In the genomic region with DNA sequence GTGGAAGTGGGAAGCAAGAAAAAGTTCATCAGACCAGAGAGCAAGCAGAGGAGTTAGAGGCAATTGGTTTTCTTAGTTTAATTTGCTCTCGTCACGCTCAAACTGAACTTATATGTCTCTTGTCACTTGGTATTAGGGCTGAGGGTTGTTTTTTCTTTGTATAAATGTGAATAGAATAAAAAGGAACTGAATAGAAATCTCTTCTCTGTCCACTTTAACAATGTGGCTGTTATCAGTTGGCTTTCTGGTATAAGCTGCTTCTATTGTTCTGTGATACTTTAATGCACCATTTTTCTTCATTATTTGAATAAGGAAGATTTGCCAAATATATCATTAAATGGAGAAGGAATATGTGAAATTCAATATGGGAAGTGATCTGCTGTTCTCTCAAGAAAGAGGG, we compare ENCODE assay signal across 21 cellular contexts.
"Had no signal": no experiment of that assay in that cellular context is flagged by ENCODE, and none has a peak within 500 bp of the region (broad histone marks: within the 10 kb centered on the region; RNA-seq: fewer than 3 reads in every experiment).

No MANE protein-coding gene starts in this region.

- H3K4me1 ChIP-seq: psoas muscle, upper lobe of left lung had no signal

- ATAC-seq: left lobe of liver; naive thymus-derived CD8-positive, alpha-beta T cell; psoas muscle; right cardiac atrium; stimulated activated naive B cell treated with anti-CD40 and anti-IgM and Interleukin-4, amounts not matched to agents 10 μg/mL and 1 μg/mL and 100 μg/mL, for 72 hours; stimulated activated naive CD8-positive, alpha-beta T cell treated with anti-CD3 and anti-CD28 coated beads, Interleukin-15, amount 100 ng/mL, for 72 hours had no signal

- DNase-seq: cortex of kidney; effector CD4-positive, alpha-beta T cell; head of caudate nucleus; naive thymus-derived CD8-positive, alpha-beta T cell; nephron progenitor cell; nucleus accumbens; posterior cingulate gyrus; psoas muscle; right cardiac atrium; sigmoid colon; stimulated activated CD4-positive, alpha-beta T cell treated with anti-CD3 and anti-CD28 coated beads, Interleukin-15, amount 100 ng/mL, for 24 hours; stimulated activated CD4-positive, alpha-beta T cell treated with anti-CD3 and anti-CD28 coated beads, Interleukin-2, amount 100 ng/mL, for 48 hours; stimulated activated naive B cell treated with anti-CD40 and anti-IgM and Interleukin-4, amounts not matched to agents 10 μg/mL and 1 μg/mL and 100 μg/mL, for 72 hours; stimulated activated naive CD8-positive, alpha-beta T cell treated with anti-CD3 and anti-CD28 coated beads, Interleukin-15, amount 100 ng/mL, for 72 hours; upper lobe of left lung had no signal

- H3K36me3 ChIP-seq: sigmoid colon, thoracic aorta, tibial nerve, upper lobe of left lung had no signal

- H3K27me3 ChIP-seq: sigmoid colon, tibial nerve, upper lobe of left lung had no signal

- H3K4me3 ChIP-seq: psoas muscle, sigmoid colon, thoracic aorta, tibial nerve, upper lobe of left lung had no signal

- H3K9me3 ChIP-seq: psoas muscle, sigmoid colon, thoracic aorta, tibial nerve, upper lobe of left lung had no signal

- FAIRE-seq: frontal cortex, keratinocyte, urothelium cell line had no signal

- H3K27ac ChIP-seq: psoas muscle, thoracic aorta, tibial nerve, upper lobe of left lung had no signal
